Comparison of ENCODE assay signal across 29 cellular contexts in genomic region chr6:40909811-40910210, GRCh38.
"Had no signal": no experiment of that assay in that cellular context is flagged by ENCODE, and none has a peak within 500 bp of the region (broad histone marks: within the 10 kb centered on the region; RNA-seq: fewer than 3 reads in every experiment).

No MANE protein-coding gene starts in this region.

- DNase-seq: activated CD4-positive, alpha-beta T cell treated with anti-CD3 and anti-CD28 coated beads for 4 hours; activated CD4-positive, alpha-beta T cell treated with anti-CD3 and anti-CD28 coated beads, Interleukin-2, amount 50 U/mL, for 48 hours; activated CD4-positive, CD25-positive, alpha-beta regulatory T cell; activated CD8-positive, alpha-beta memory T cell treated with anti-CD3 and anti-CD28 coated beads for 24 hours; activated effector memory CD4-positive, alpha-beta T cell treated with Interleukin-2 at 50 U/mL for 16 hours; activated naive CD4-positive, alpha-beta T cell treated with Interleukin-2 at 50 U/mL for 16 hours; activated naive CD8-positive, alpha-beta T cell treated with anti-CD3 and anti-CD28 coated beads for 36 hours; adrenal gland; aorta; body of pancreas; dorsolateral prefrontal cortex; effector memory CD4-positive, alpha-beta T cell; erythroblast; islet precursor cell; left ventricle myocardium inferior; mucosa of descending colon; posterior cingulate gyrus; right cardiac atrium; stimulated activated CD4-positive, alpha-beta T cell treated with anti-CD3 and anti-CD28 coated beads, Interleukin-15, amount 100 ng/mL, for 24 hours; stimulated activated CD4-positive, alpha-beta T cell treated with anti-CD3 and anti-CD28 coated beads, Interleukin-2, amount 100 ng/mL, for 24 hours; stimulated activated naive CD4-positive, alpha-beta T cell; tibial artery; upper lobe of right lung had no signal

- H3K9me3 Mint-ChIP-seq: activated naive CD8-positive, alpha-beta T cell treated with anti-CD3 and anti-CD28 coated beads for 36 hours; nephron had no signal

- H3K4me3 ChIP-seq: adrenal gland, body of pancreas, coronary artery, dorsolateral prefrontal cortex, gastroesophageal sphincter, hepatocyte, left ventricle myocardium inferior, lung, mucosa of descending colon, suprapubic skin, tibial artery, upper lobe of right lung had no signal

- H3K27ac ChIP-seq: adrenal gland, body of pancreas, coronary artery, dorsolateral prefrontal cortex, gastroesophageal sphincter, hepatocyte, left ventricle myocardium inferior, suprapubic skin, tibial artery, upper lobe of right lung had no signal

- H3K36me3 ChIP-seq: adrenal gland, gastroesophageal sphincter, left ventricle myocardium inferior, suprapubic skin, tibial artery, upper lobe of right lung had no signal

- H3K4me1 ChIP-seq: upper lobe of right lung had no signal

- H3K36me3 Mint-ChIP-seq: activated naive CD8-positive, alpha-beta T cell treated with anti-CD3 and anti-CD28 coated beads for 36 hours had no signal

- H3K4me3 Mint-ChIP-seq: activated naive CD8-positive, alpha-beta T cell treated with anti-CD3 and anti-CD28 coated beads for 36 hours; nephron had no signal

- H3K27me3 ChIP-seq: adrenal gland, body of pancreas, dorsolateral prefrontal cortex, gastroesophageal sphincter, hepatocyte, suprapubic skin, tibial artery, upper lobe of right lung had no signal

- H3K9me3 ChIP-seq: adrenal gland, body of pancreas, gastroesophageal sphincter, left ventricle myocardium inferior, mucosa of descending colon, suprapubic skin, tibial artery, upper lobe of right lung had no signal

- ATAC-seq: body of pancreas, gastroesophageal sphincter, mucosa of descending colon, right cardiac atrium, upper lobe of right lung had no signal

- H3K27ac Mint-ChIP-seq: activated naive CD8-positive, alpha-beta T cell treated with anti-CD3 and anti-CD28 coated beads for 36 hours; nephron had no signal
